In the genomic region with DNA sequence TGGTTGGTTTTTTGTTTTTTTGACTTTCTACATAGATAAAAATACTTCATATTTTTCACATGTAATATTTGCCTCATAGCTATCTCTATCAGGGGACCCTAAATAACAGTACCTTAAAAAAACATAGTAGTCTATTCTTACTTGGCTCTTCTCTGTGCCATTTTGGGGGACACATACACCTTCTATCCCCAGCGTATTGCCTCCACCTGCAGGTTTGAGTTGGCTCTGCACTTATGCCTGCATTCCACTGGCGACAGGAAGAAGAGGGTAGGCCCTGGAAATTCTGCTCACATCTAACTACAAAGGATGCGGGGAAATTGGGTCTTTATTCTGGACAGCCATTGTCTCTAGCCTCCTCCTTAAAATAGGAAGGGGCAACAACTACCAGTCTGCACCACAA, we compare ENCODE assay signal across 9 cellular contexts.
DNase-seq lines count a peak whose midpoint lies in the region; ATAC-seq and TF ChIP-seq lines count a peak whose summit lies in the region.
"Had no signal": no experiment of that assay in that cellular context is flagged by ENCODE, and none has a peak within 500 bp of the region (broad histone marks: within the 10 kb centered on the region; RNA-seq: fewer than 3 reads in every experiment).

No MANE protein-coding gene starts in this region.

- TF ChIP-seq CTCF in OCI-LY1 (IDR thresholded peaks at IDR 0.05; ENCODE audit: low read length), result peak; percentile 51

- H4K20me1 ChIP-seq in OCI-LY1 (ENCODE audit: insufficient read depth, low read length), result no peaks in the 10 kb centered on the region

- H3K27me3 ChIP-seq in ACC112 (ENCODE audit: insufficient read depth, low read length), result no peaks in the 10 kb centered on the region
- no peaks in the 10 kb centered on the region for H3K27me3 ChIP-seq in OCI-LY1 (ENCODE audit: insufficient read depth, low read length)

- no peaks in the 10 kb centered on the region for H3K79me2 ChIP-seq in ACC112 (ENCODE audit: control insufficient read depth, insufficient read depth, low read length, unreplicated experiment)
- H3K79me2 ChIP-seq in OCI-LY1 (ENCODE audit: insufficient read depth, low read length), result no peaks in the 10 kb centered on the region

- H3K36me3 ChIP-seq in ACC112 (ENCODE audit: insufficient read depth, low read length), result no peaks in the 10 kb centered on the region
- no peaks in the 10 kb centered on the region for H3K36me3 ChIP-seq in OCI-LY1 (ENCODE audit: insufficient read depth, low read length)

- H3K4me1 ChIP-seq in ACC112 (ENCODE audit: control insufficient read depth, insufficient read depth, low read length, unreplicated experiment) (peaks cover 4% of the 10 kb centered on the region), OCI-LY1 (ENCODE audit: insufficient read depth, low read length, severe bottlenecking) (peaks cover 7% of the 10 kb centered on the region)

- TF ChIP-seq POLR2A in erythroblast (IDR thresholded peaks at IDR 0.05; ENCODE audit: low read length), result no peak

- H3K4me3 ChIP-seq in ACC112 (ENCODE audit: low read depth, low read length) (no peak overlapping the region), OCI-LY1 (ENCODE audit: low read depth, low read length, poor library complexity, severe bottlenecking) (no peak overlapping the region)

- H2AFZ ChIP-seq in ACC112 (ENCODE audit: low read length, unreplicated experiment) (peak overlapping the region; percentile 46), OCI-LY1 (ENCODE audit: low read length) (no peak overlapping the region)

- no peak overlapping the region for H3K4me2 ChIP-seq in OCI-LY1 (ENCODE audit: low read length)

- H3K9me3 ChIP-seq in OCI-LY1 (ENCODE audit: low read length), result no peaks in the 10 kb centered on the region

- H3K9ac ChIP-seq in OCI-LY1 (ENCODE audit: low read length), result no peak overlapping the region

- no peak overlapping the region for H3K27ac ChIP-seq in ACC112 (ENCODE audit: low read depth, low read length)
- no peak overlapping the region for H3K27ac ChIP-seq in OCI-LY1 (ENCODE audit: low read depth, low read length, poor library complexity, severe bottlenecking)

- no peaks in the 10 kb centered on the region for H3F3A ChIP-seq in OCI-LY1 (ENCODE audit: insufficient read depth, low read length)

- no peak for ATAC-seq in HG02981 (IDR thresholded peaks at IDR 0.05; ENCODE audit: unreplicated experiment)

- no peaks in the 10 kb centered on the region for H3K9me2 ChIP-seq in OCI-LY1 (ENCODE audit: low read depth, low read length)

- DNase-seq in EL, result peak; percentile 15
- peak; percentile 4 to 8 for DNase-seq in erythroblast (lab: John Stamatoyannopoulos, UW)
- no peak for DNase-seq in SHP77 treated with DMSO at 0.1 percent for 48 hours (lab: John Stamatoyannopoulos, UW)
- DNase-seq in activated effector memory CD4-positive, alpha-beta T cell treated with Interleukin-2 at 50 U/mL for 16 hours, result no peak
- no peak for DNase-seq in effector CD8-positive, alpha-beta T cell (lab: John Stamatoyannopoulos, UW)
- DNase-seq: NCI-H1092 treated with DMSO at 0.1 percent for 48 hours had no signal

Comparison
In these comparisons a context has a peak if more than half of its experiments do, and no peak if none do; other contexts are left out.
1. DNase-seq: peak in EL (single experiment) and erythroblast (2 of 2); none in SHP77 treated with DMSO at 0.1 percent for 48 hours (single experiment), activated effector memory CD4-positive, alpha-beta T cell treated with Interleukin-2 at 50 U/mL for 16 hours (single experiment) and effector CD8-positive, alpha-beta T cell (single experiment).